In the genomic region with DNA sequence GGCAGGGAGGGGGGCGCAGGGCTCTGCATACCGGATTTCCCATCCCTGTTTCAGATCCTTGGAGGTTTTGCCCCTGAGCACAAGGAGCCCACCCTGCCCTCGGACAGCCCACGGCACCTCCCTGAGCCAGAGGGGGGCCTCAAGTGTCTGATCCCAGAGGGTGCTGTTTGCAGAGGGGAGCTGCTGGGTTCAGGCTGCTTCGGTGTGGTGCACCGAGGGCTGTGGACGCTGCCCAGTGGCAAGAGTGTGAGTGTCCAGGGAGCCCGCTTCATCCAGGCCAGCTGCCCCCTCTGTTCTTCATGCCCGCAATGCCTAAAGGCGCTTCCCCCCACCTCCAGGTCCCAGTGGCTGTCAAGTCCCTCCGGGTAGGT, we compare ENCODE assay signal across 14 cellular contexts. TPM values are rescaled to one million over a fixed set of nuclear protein-coding genes. Genes with fewer than 3 reads are reported as not detected.
DNase-seq lines count a peak whose midpoint lies in the region; ATAC-seq, FAIRE-seq and TF ChIP-seq lines count a peak whose summit lies in the region.
"Had no signal": no experiment of that assay in that cellular context is flagged by ENCODE, and none has a peak within 500 bp of the region (broad histone marks: within the 10 kb centered on the region; RNA-seq: fewer than 3 reads in every experiment).

No MANE protein-coding gene starts in this region.

- no peak for TF ChIP-seq EP300 in stomach (IDR thresholded peaks at IDR 0.05)

- no peak for TF ChIP-seq POLR2A in stomach (IDR thresholded peaks at IDR 0.05)

- H3K36me3 Mint-ChIP-seq in activated naive CD4-positive, alpha-beta T cell treated with anti-CD3 and anti-CD28 coated beads, Interleukin-2, amount 50 U/mL, for 24 hours, result no peaks in the 10 kb centered on the region
- H3K36me3 Mint-ChIP-seq in activated naive CD4-positive, alpha-beta T cell treated with anti-CD3 and anti-CD28 coated beads, Interleukin-2, amount 50 U/mL, for 72 hours, result peaks cover 0 to 6% of the 10 kb centered on the region in 2 donors

- H3K4me1 ChIP-seq in iPS-20b (ENCODE audit: insufficient read depth, low read length) (0 out of 2 replicates have a peak, but pooled peaks cover 2% of the 10 kb centered on the region), stomach (peaks cover 25 to 46% (median 37%) of the 10 kb centered on the region in 4 donors)
- H3K4me1 ChIP-seq: BE2C had no signal

- no peak for DNase-seq in activated naive CD4-positive, alpha-beta T cell treated with anti-CD3 and anti-CD28 coated beads, Interleukin-2, amount 50 U/mL, for 72 hours (ENCODE audit: low spot score in 2 of 2)
- DNase-seq in SK-N-MC (ENCODE audit: low read depth, low spot score) (no peak), stomach (no peak), HTR-8/SVneo (ENCODE audit: insufficient read length, low spot score) (no peak), dedifferentiated amniotic fluid mesenchymal stem cell (ENCODE audit: extremely low spot score) (no peak)
- DNase-seq: HFFc6, tibial artery had no signal

- H3K27ac ChIP-seq in SK-N-MC (no peak overlapping the region), iPS-20b (ENCODE audit: low read length) (no peak overlapping the region), stomach (peak overlapping the region in 1 of 5 donors; percentile 76)

- H3K4me1 Mint-ChIP-seq in activated naive CD4-positive, alpha-beta T cell treated with anti-CD3 and anti-CD28 coated beads, Interleukin-2, amount 50 U/mL, for 24 hours, result peaks cover 5% of the 10 kb centered on the region

- H3K27ac Mint-ChIP-seq in activated naive CD4-positive, alpha-beta T cell treated with anti-CD3 and anti-CD28 coated beads, Interleukin-2, amount 50 U/mL, for 24 hours, result no peak overlapping the region
- H3K27ac Mint-ChIP-seq in activated naive CD4-positive, alpha-beta T cell treated with anti-CD3 and anti-CD28 coated beads, Interleukin-2, amount 50 U/mL, for 72 hours, result no peak overlapping the region
- H3K27ac Mint-ChIP-seq: HFFc6, nephron progenitor cell had no signal

- H3K27me3 ChIP-seq in iPS-20b (ENCODE audit: insufficient read depth, low read length) (peaks cover 50% of the 10 kb centered on the region), stomach (peaks cover 0 to 32% (median 5%) of the 10 kb centered on the region in 3 donors)

- H3K36me3 ChIP-seq in SK-N-MC (ENCODE audit: insufficient read depth, low read length) (no peaks in the 10 kb centered on the region), iPS-20b (ENCODE audit: insufficient read depth, low read depth, low read length) (peaks cover 5% of the 10 kb centered on the region), stomach (peaks cover 8 to 49% (median 43%) of the 10 kb centered on the region in 4 donors)
- H3K36me3 ChIP-seq: BE2C had no signal

- no peak for ATAC-seq in activated naive CD4-positive, alpha-beta T cell treated with anti-CD3 and anti-CD28 coated beads, Interleukin-2, amount 50 U/mL, for 72 hours
- no peak for ATAC-seq in HG03342 (IDR thresholded peaks at IDR 0.05; ENCODE audit: unreplicated experiment)

- 70 to 93% (median 87%) methylated on average over 6 to 11 of the region's 11 CpGs for WGBS in stomach, 5 donors

- TF ChIP-seq CTCF in stomach (IDR thresholded peaks at IDR 0.05), result no peak

- H3K9me3 Mint-ChIP-seq in activated naive CD4-positive, alpha-beta T cell treated with anti-CD3 and anti-CD28 coated beads, Interleukin-2, amount 50 U/mL, for 24 hours, result no peaks in the 10 kb centered on the region
- H3K9me3 Mint-ChIP-seq in activated naive CD4-positive, alpha-beta T cell treated with anti-CD3 and anti-CD28 coated beads, Interleukin-2, amount 50 U/mL, for 72 hours, result peaks cover 0 to 6% of the 10 kb centered on the region in 2 donors

- H3K4me3 Mint-ChIP-seq in activated naive CD4-positive, alpha-beta T cell treated with anti-CD3 and anti-CD28 coated beads, Interleukin-2, amount 50 U/mL, for 24 hours, result peak overlapping the region; percentile 33

- H3K9ac ChIP-seq in SK-N-MC (ENCODE audit: insufficient read length) (no peak overlapping the region), iPS-20b (ENCODE audit: low read depth, low read length) (no peak overlapping the region)

- H3K4me3 ChIP-seq in SK-N-MC (peak overlapping the region; percentile 79; the same call in 1 of the 2 replicates), iPS-20b (ENCODE audit: low read length) (peak overlapping the region; percentile 78; the same call in 1 of the 2 replicates), stomach (peak overlapping the region in 3 of 4 donors; percentile 43 to 53 (median 46))

- no peak for FAIRE-seq in HTR-8/SVneo (lab: Jason Lieb, UNC)

- intact Hi-C loops in stomach (cut with DNase I; ENCODE audit: low total_unique reads), result no loop called here

- H3K27me3 Mint-ChIP-seq in activated naive CD4-positive, alpha-beta T cell treated with anti-CD3 and anti-CD28 coated beads, Interleukin-2, amount 50 U/mL, for 24 hours, result peaks cover 25% of the 10 kb centered on the region

- H3K9me3 ChIP-seq in SK-N-MC (ENCODE audit: low read depth, low read length), result no peaks in the 10 kb centered on the region
- H3K9me3 ChIP-seq in iPS-20b (ENCODE audit: insufficient read depth, low read depth, low read length), result no peaks in the 10 kb centered on the region
- no peaks in the 10 kb centered on the region for H3K9me3 ChIP-seq in stomach
- H3K9me3 ChIP-seq: BE2C, tibial artery had no signal

RNA-seq across cellular contexts. Expression of gene TNK1, which starts 2.5 kb away (rescaled TPM):
- total RNA-seq in activated naive CD4-positive, alpha-beta T cell treated with anti-CD3 and anti-CD28 coated beads, Interleukin-2, amount 50 U/mL, for 72 hours, result 1 to 10 TPM; 2.7 to 5.3 TPM
- total RNA-seq in stomach, result 10 to 100 TPM in 3 of 5 donors, 1 to 10 TPM in 2; 5.7 to 37.1 (median 22.2) TPM
- 10 to 100 TPM in 1 of 3 donors, 1 to 10 TPM in 2; 6.0 to 12.1 (median 7.8) TPM for polyA plus RNA-seq in stomach

RNA-seq across cellular contexts. Expression of gene PLSCR3, which starts 11.0 kb away (rescaled TPM):
- 10 to 100 TPM; 58.2 to 77.5 TPM for total RNA-seq in activated naive CD4-positive, alpha-beta T cell treated with anti-CD3 and anti-CD28 coated beads, Interleukin-2, amount 50 U/mL, for 72 hours
- 100 to 1,000 TPM in 1 of 5 donors, 10 to 100 TPM in 2, 1 to 10 TPM in 1, not detected in 1; 7.9 to 101 (median 29.6) TPM for total RNA-seq in stomach
- 10 to 100 TPM; 21.9 to 27.1 (median 24.4) TPM for polyA plus RNA-seq in stomach

RNA-seq across cellular contexts. Expression of gene TMEM256, which starts 20.5 kb away (rescaled TPM):
- 100 to 1,000 TPM in 1 of 2 donors, 10 to 100 TPM in 1; 78.9 to 114 TPM for total RNA-seq in activated naive CD4-positive, alpha-beta T cell treated with anti-CD3 and anti-CD28 coated beads, Interleukin-2, amount 50 U/mL, for 72 hours
- total RNA-seq in stomach, result 100 to 1,000 TPM in 2 of 5 donors, 10 to 100 TPM in 2, not detected in 1; 39.8 to 347 (median 161) TPM
- 100 to 1,000 TPM; 189 to 282 (median 279) TPM for polyA plus RNA-seq in stomach

RNA-seq across cellular contexts. Expression of gene NLGN2, which starts 24.3 kb away (rescaled TPM):
- 10 to 100 TPM; 14.5 to 15.8 TPM for total RNA-seq in activated naive CD4-positive, alpha-beta T cell treated with anti-CD3 and anti-CD28 coated beads, Interleukin-2, amount 50 U/mL, for 72 hours
- 10 to 100 TPM in 3 of 5 donors, 1 to 10 TPM in 2; 4.6 to 42.0 (median 13.8) TPM for total RNA-seq in stomach
- 1 to 10 TPM; 1.7 to 7.9 (median 1.8) TPM for polyA plus RNA-seq in stomach

RNA-seq across cellular contexts. Expression of gene TMEM95, which starts 28.4 kb away (rescaled TPM):
- total RNA-seq in activated naive CD4-positive, alpha-beta T cell treated with anti-CD3 and anti-CD28 coated beads, Interleukin-2, amount 50 U/mL, for 72 hours, result under 1 TPM in 1 of 2 donors, not detected in 1; 0.21 TPM
- total RNA-seq in stomach, result not detected
- not detected for polyA plus RNA-seq in stomach
- total RNA-seq: chondrocyte; HFFc6; T-helper 2 cell treated with Interferon-gamma antibody and Interleukin-4, amounts not matched to agents 100 ng/mL and 5 ng/mL, for 36 hours had no signal
